Comparison of ENCODE assay signal across 1 cellular context in the genomic region with DNA sequence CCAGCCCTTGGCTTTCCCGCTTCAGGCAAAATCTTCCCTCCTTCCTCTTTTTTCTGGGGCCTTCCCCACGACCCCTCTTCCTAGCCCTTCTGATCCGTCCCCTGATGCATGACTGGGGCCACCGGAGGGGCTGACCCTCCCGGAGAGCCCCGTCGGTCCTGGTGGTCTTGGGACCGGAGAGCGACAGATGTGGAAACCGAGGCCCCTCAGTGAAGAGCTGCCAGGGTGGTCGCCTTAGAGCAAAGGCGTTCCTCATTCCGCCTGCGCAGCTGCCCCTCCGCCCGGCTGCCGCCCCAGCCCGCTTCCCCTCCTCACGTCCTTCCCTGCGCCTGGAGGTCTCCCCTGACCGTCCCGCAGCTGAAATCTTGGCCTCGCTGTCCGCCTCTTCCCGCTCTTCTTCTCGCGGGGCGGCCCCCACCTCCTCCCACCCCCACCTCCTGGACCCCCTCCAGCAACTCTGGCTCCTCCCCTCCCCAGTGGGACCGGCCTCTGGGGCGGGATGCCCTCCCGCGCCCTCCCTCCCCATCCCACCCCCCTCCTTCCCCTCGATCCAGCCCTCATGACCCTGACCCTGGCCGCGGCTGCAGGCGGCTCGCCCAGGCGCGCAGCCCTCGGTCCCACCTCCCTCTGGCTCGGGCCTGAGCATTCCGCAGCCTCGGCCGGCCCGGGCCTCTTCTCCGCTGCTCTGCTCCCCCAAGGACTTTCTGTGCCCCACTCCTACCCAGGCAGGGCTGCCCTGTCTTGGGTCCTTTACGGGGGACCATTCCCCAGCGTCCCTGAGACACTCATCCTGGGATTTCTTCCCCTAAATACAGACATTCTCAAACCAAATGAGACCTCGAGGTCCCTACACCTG.
A peak's percentile ranks its signal among the peaks of the same experiment; 100 is the strongest.
TF ChIP-seq lines count a peak whose summit lies in the region.

Gene RARRES2 (minus strand): TSS at position 367 of the 856 bp plus-strand sequence. CDS start 1,020 bp downstream, outside the sequence.

TF ChIP-seq in HepG2, 621 proteins besides CTCF, POLR2A, EP300 and RAD21 (continued from another document and continues in another):
- TF ChIP-seq PBX2 (CRISPR knock-in tag; IDR thresholded peaks at IDR 0.05) (no peak), GABPA (IDR thresholded peaks at IDR 0.05; ENCODE audit: low read depth, low read length) (no peak), GABPA (CRISPR knock-in tag; IDR thresholded peaks at IDR 0.05; ENCODE audit: low read depth) (no peak), ATM (IDR thresholded peaks at IDR 0.05; ENCODE audit: borderline replicate concordance) (no peak), TP53 (CRISPR knock-in tag; conservative IDR thresholded peaks at IDR 0.05) (no peak), ZNF460 (CRISPR knock-in tag; IDR thresholded peaks at IDR 0.05; ENCODE audit: borderline replicate concordance) (no peak), ISL2 (CRISPR knock-in tag; IDR thresholded peaks at IDR 0.05) (0 out of 2 replicates have a peak, but pooled peaks have one; percentile 11), SOX6 (IDR thresholded peaks at IDR 0.05) (no peak), SOX6 (CRISPR knock-in tag; IDR thresholded peaks at IDR 0.05) (no peak), ONECUT2 (CRISPR knock-in tag; IDR thresholded peaks at IDR 0.05) (no peak), ZNF792 (CRISPR knock-in tag; IDR thresholded peaks at IDR 0.05) (no peak), ZNF354B (CRISPR knock-in tag; IDR thresholded peaks at IDR 0.05) (no peak), POLR2AphosphoS2 (IDR thresholded peaks at IDR 0.05; ENCODE audit: low read depth, low read length) (no peak), GFI1 (CRISPR knock-in tag; IDR thresholded peaks at IDR 0.05; ENCODE audit: borderline replicate concordance) (no peak), ZNF703 (CRISPR knock-in tag; IDR thresholded peaks at IDR 0.05; ENCODE audit: borderline replicate concordance) (no peak), HHEX (CRISPR knock-in tag; IDR thresholded peaks at IDR 0.05) (no peak), ZBTB4 (CRISPR knock-in tag; IDR thresholded peaks at IDR 0.05; ENCODE audit: borderline replicate concordance) (no peak), ZNF724P (CRISPR knock-in tag; IDR thresholded peaks at IDR 0.05; ENCODE audit: borderline replicate concordance) (no peak), MTA1 (CRISPR knock-in tag; IDR thresholded peaks at IDR 0.05; ENCODE audit: borderline replicate concordance) (no peak), TCF7L2 (IDR thresholded peaks at IDR 0.05; ENCODE audit: low read depth, low read length) (no peak), FOXA3 (CRISPR knock-in tag; IDR thresholded peaks at IDR 0.05) (no peak), MZF1 (CRISPR knock-in tag; IDR thresholded peaks at IDR 0.05; ENCODE audit: borderline replicate concordance) (no peak), ZNF30 (CRISPR knock-in tag; IDR thresholded peaks at IDR 0.05) (no peak), YEATS2 (CRISPR knock-in tag; IDR thresholded peaks at IDR 0.05; ENCODE audit: borderline replicate concordance) (no peak), ZNF432 (CRISPR knock-in tag; IDR thresholded peaks at IDR 0.05; ENCODE audit: borderline replicate concordance) (no peak), ZNF572 (CRISPR knock-in tag; IDR thresholded peaks at IDR 0.05) (no peak), ZNF619 (CRISPR knock-in tag; IDR thresholded peaks at IDR 0.05) (no peak), KDM6A (CRISPR knock-in tag; IDR thresholded peaks at IDR 0.05; ENCODE audit: low read depth) (no peak), MAFG (CRISPR knock-in tag; IDR thresholded peaks at IDR 0.05) (no peak), FOXO4 (CRISPR knock-in tag; conservative IDR thresholded peaks at IDR 0.05) (no peak), ARID4A (CRISPR knock-in tag; IDR thresholded peaks at IDR 0.05; ENCODE audit: borderline replicate concordance) (no peak), POLR2AphosphoS5 (IDR thresholded peaks at IDR 0.05; ENCODE audit: low read depth, low read length) (peak; percentile 36)
- TF ChIP-seq, protein P1, sequence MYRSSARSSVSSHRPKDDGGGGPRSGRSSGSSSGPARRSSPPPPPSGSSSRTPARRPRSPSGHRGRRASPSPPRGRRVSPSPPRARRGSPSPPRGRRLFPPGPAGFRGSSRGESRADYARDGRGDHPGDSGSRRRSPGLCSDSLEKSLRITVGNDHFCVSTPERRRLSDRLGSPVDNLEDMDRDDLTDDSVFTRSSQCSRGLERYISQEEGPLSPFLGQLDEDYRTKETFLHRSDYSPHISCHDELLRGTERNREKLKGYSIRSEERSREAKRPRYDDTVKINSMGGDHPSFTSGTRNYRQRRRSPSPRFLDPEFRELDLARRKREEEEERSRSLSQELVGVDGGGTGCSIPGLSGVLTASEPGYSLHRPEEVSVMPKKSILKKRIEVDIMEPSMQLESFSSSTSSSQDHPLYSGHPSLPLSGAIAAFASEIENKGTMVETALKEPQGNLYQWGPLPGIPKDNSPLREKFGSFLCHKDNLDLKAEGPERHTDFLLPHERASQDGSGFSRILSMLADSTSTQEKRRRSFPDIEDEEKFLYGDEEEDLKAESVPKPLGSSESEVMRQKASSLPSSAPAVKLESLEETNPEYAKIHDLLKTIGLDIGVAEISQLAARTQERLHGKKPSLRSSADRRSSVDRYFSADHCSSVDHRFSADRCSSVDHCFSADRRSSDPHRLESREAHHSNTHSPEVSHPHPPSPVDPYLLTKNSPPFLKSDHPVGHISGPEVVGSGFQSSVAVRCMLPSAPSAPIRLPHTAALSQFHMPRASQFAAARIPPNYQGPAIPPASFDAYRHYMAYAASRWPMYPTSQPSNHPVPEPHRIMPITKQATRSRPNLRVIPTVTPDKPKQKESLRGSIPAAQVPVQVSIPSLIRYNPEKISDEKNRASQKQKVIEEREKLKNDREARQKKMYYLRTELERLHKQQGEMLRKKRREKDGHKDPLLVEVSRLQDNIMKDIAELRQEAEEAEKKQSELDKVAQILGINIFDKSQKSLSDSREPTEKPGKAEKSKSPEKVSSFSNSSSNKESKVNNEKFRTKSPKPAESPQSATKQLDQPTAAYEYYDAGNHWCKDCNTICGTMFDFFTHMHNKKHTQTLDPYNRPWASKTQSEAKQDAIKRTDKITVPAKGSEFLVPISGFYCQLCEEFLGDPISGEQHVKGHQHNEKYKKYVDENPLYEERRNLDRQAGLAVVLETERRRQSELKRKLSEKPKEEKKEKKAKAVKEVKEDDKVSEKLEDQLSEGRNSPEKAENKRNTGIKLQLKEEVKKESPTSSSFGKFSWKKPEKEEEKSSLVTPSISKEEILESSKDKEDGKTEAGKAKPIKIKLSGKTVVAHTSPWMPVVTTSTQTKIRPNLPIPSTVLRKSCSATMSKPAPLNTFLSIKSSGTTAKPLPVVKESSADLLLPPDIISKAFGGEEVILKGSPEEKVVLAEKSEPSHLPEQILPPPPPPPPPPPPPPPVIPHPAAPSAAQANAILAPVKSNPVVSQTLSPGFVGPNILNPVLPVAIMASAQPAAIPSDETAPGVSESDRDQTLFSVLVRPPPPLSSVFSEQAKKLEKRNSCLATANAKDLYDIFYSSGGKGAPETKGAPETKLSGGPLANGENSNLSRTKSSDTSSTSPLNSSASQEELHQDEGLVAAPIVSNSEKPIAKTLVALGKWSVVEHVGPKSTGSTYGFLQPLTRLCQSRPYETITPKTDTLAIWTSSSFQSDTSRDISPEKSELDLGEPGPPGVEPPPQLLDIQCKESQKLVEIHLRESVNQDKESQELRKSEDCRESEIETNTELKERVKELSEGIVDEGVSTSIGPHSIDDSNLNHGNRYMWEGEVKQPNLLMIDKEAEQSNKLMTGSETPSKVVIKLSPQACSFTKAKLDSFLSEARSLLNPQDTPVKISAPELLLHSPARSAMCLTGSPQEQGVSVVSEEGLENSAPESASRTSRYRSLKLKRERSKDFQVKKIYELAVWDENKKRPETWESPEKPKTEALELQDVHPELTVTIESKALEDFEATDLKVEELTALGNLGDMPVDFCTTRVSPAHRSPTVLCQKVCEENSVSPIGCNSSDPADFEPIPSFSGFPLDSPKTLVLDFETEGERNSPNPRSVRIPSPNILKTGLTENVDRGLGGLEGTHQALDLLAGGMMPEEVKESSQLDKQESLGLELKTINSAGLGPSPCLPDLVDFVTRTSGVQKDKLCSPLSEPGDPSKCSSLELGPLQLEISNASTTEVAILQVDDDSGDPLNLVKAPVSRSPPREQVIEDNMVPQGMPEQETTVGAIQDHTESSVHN (CRISPR knock-in tag; IDR thresholded peaks at IDR 0.05), result no peak
- TF ChIP-seq, protein P2, sequence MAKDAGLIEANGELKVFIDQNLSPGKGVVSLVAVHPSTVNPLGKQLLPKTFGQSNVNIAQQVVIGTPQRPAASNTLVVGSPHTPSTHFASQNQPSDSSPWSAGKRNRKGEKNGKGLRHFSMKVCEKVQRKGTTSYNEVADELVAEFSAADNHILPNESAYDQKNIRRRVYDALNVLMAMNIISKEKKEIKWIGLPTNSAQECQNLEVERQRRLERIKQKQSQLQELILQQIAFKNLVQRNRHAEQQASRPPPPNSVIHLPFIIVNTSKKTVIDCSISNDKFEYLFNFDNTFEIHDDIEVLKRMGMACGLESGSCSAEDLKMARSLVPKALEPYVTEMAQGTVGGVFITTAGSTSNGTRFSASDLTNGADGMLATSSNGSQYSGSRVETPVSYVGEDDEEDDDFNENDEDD (CRISPR knock-in tag; IDR thresholded peaks at IDR 0.05; ENCODE audit: borderline replicate concordance), result 0 out of 2 replicates have a peak, but pooled peaks have one; percentile 18
